In the genomic region with DNA sequence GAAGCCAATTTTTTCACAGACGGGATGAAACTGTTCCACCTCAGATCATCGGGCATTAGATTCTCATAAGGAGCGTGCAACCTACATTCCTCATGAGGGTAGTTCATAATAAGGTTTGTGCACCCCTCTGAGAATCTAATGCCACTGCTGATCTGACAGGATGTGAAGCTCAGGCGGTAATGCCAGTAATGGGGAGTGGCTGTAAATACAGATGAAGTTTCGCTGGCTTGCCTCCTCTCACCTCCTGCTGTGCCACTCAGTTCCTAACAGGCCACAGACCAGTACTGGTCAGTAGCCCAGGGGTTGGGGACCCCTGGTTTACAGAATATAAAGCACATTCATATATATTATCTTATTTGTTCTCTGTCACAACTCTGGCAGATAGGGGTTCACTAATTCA, we compare ENCODE assay signal across 9 cellular contexts. TPM values are rescaled to one million over a fixed set of nuclear protein-coding genes. Genes with fewer than 3 reads are reported as not detected.
A peak's percentile ranks its signal among the peaks of the same experiment; 100 is the strongest.
DNase-seq lines count a peak whose midpoint lies in the region; ATAC-seq, FAIRE-seq and TF ChIP-seq lines count a peak whose summit lies in the region.
"Had no signal": no experiment of that assay in that cellular context is flagged by ENCODE, and none has a peak within 500 bp of the region (broad histone marks: within the 10 kb centered on the region; RNA-seq: fewer than 3 reads in every experiment).

No MANE protein-coding gene starts in this region.

- DNase-seq in CD4-positive, CD25-positive, alpha-beta regulatory T cell, result peak in 2 of 3 donors; percentile 13 to 61
- DNase-seq in GM23338 (ENCODE audit: low spot score) (no peak), astrocyte (ENCODE audit: low read depth) (no peak), DMS114 treated with DMSO at 0.1 percent for 48 hours (lab: John Stamatoyannopoulos, UW; ENCODE audit: unreplicated experiment) (no peak), NOMO-1 (lab: John Stamatoyannopoulos, UW; ENCODE audit: unreplicated experiment in 2 of 2) (no peak)
- no peak for DNase-seq in natural killer cell treated with Interleukin-12 subunit alpha and Interleukin-12 subunit beta and Interleukin-15 and Interleukin-18, amount 100 ng/mL, for 72 hours (ENCODE audit: low spot score)
- DNase-seq in effector CD4-positive, alpha-beta T cell, result no peak
- DNase-seq in stimulated activated naive CD8-positive, alpha-beta T cell treated with anti-CD3 and anti-CD28 coated beads, Interleukin-15, Interleukin-2, amounts not matched to agents 100 U/mL and 50 U/mL, for 24 hours, result no peak

- H3K79me2 ChIP-seq in GM23338 (replicated peaks; ENCODE audit: insufficient read depth) (peaks cover 26% of the 10 kb centered on the region), astrocyte (ENCODE audit: insufficient read depth, low read length) (peaks cover 32% of the 10 kb centered on the region)

- peak overlapping the region; percentile 73 for H3K27ac ChIP-seq in CD4-positive, CD25-positive, alpha-beta regulatory T cell (ENCODE audit: insufficient read depth, low read length, poor library complexity, severe bottlenecking)
- H3K27ac ChIP-seq in GM23338 (ENCODE audit: low read depth), result peak overlapping the region; percentile 75
- no peak overlapping the region for H3K27ac ChIP-seq in astrocyte (ENCODE audit: low read depth, low read length)

- peak overlapping the region; percentile 92 to 99 (median 96) for H3K27ac Mint-ChIP-seq in CD4-positive, CD25-positive, alpha-beta regulatory T cell
- H3K27ac Mint-ChIP-seq in GM23338 (no peak overlapping the region), astrocyte (ENCODE audit: unreplicated experiment) (no peak overlapping the region)
- peak overlapping the region; percentile 62 to 81 for H3K27ac Mint-ChIP-seq in natural killer cell treated with Interleukin-12 subunit alpha and Interleukin-12 subunit beta and Interleukin-15 and Interleukin-18, amount 100 ng/mL, for 72 hours

- peaks cover 14 to 54% (median 26%) of the 10 kb centered on the region in 4 donors for H3K4me1 Mint-ChIP-seq in CD4-positive, CD25-positive, alpha-beta regulatory T cell
- H3K4me1 Mint-ChIP-seq in GM23338, result peaks cover 24% of the 10 kb centered on the region
- H3K4me1 Mint-ChIP-seq in astrocyte (ENCODE audit: low read depth, unreplicated experiment), result peaks cover 22% of the 10 kb centered on the region
- peaks cover 26 to 34% of the 10 kb centered on the region in 2 donors for H3K4me1 Mint-ChIP-seq in natural killer cell treated with Interleukin-12 subunit alpha and Interleukin-12 subunit beta and Interleukin-15 and Interleukin-18, amount 100 ng/mL, for 72 hours (ENCODE audit: low read depth in 2 of 2)

- no peak for FAIRE-seq in astrocyte (lab: Jason Lieb, UNC)

- no peaks in the 10 kb centered on the region for H3K36me3 ChIP-seq in CD4-positive, CD25-positive, alpha-beta regulatory T cell (ENCODE audit: control insufficient read depth, insufficient read depth, low read length)
- H3K36me3 ChIP-seq in GM23338 (ENCODE audit: insufficient read depth) (no peaks in the 10 kb centered on the region), astrocyte (ENCODE audit: insufficient read depth, low read length) (no peaks in the 10 kb centered on the region)

- peak overlapping the region; percentile 62 for H3K4me3 ChIP-seq in CD4-positive, CD25-positive, alpha-beta regulatory T cell (ENCODE audit: low read depth, low read length)
- H3K4me3 ChIP-seq in GM23338 (no peak overlapping the region), astrocyte (ENCODE audit: insufficient read depth, low read depth, low read length) (no peak overlapping the region)

- peaks cover 7% of the 10 kb centered on the region; the same call in 1 of the 2 replicates for H3F3A ChIP-seq in GM23338 (replicated peaks; ENCODE audit: low read depth)

- no peaks in the 10 kb centered on the region for H3K27me3 Mint-ChIP-seq in CD4-positive, CD25-positive, alpha-beta regulatory T cell
- peaks cover 4% of the 10 kb centered on the region for H3K27me3 Mint-ChIP-seq in GM23338 (ENCODE audit: insufficient read depth, low read depth, poor library complexity)
- H3K27me3 Mint-ChIP-seq in astrocyte (ENCODE audit: low read depth, unreplicated experiment), result no peaks in the 10 kb centered on the region
- H3K27me3 Mint-ChIP-seq in natural killer cell treated with Interleukin-12 subunit alpha and Interleukin-12 subunit beta and Interleukin-15 and Interleukin-18, amount 100 ng/mL, for 72 hours, result no peaks in the 10 kb centered on the region
- H3K27me3 Mint-ChIP-seq: activated naive CD8-positive, alpha-beta T cell treated with anti-CD3 and anti-CD28 coated beads, Interleukin-2, amount 50 U/mL, for 24 hours had no signal

- H3K9me3 Mint-ChIP-seq in CD4-positive, CD25-positive, alpha-beta regulatory T cell, result no peaks in the 10 kb centered on the region
- H3K9me3 Mint-ChIP-seq in GM23338, result peaks cover 25% of the 10 kb centered on the region
- no peaks in the 10 kb centered on the region for H3K9me3 Mint-ChIP-seq in astrocyte (ENCODE audit: unreplicated experiment)
- no peaks in the 10 kb centered on the region for H3K9me3 Mint-ChIP-seq in natural killer cell treated with Interleukin-12 subunit alpha and Interleukin-12 subunit beta and Interleukin-15 and Interleukin-18, amount 100 ng/mL, for 72 hours
- H3K9me3 Mint-ChIP-seq: activated naive CD8-positive, alpha-beta T cell treated with anti-CD3 and anti-CD28 coated beads, Interleukin-2, amount 50 U/mL, for 24 hours had no signal

- no peak overlapping the region for H3K9ac ChIP-seq in astrocyte (ENCODE audit: low read length)

- 0 out of 2 replicates have a peak, but pooled peaks cover 5% of the 10 kb centered on the region for H4K20me1 ChIP-seq in GM23338 (replicated peaks; ENCODE audit: insufficient read depth)
- H4K20me1 ChIP-seq in astrocyte (ENCODE audit: insufficient read depth, low read length), result peaks cover 22% of the 10 kb centered on the region

- H3K9me2 ChIP-seq in GM23338 (ENCODE audit: insufficient read depth), result no peaks in the 10 kb centered on the region

- H3K4me2 ChIP-seq in GM23338 (no peak overlapping the region), astrocyte (ENCODE audit: low read length) (no peak overlapping the region)

- H3K4me1 ChIP-seq in CD4-positive, CD25-positive, alpha-beta regulatory T cell (ENCODE audit: control insufficient read depth, insufficient read depth, low read length, poor library complexity, severe bottlenecking), result peaks cover 41% of the 10 kb centered on the region
- H3K4me1 ChIP-seq in GM23338 (ENCODE audit: insufficient read depth), result peaks cover 26% of the 10 kb centered on the region
- peaks cover 38% of the 10 kb centered on the region for H3K4me1 ChIP-seq in astrocyte (ENCODE audit: insufficient read depth, low read length)

- no peaks in the 10 kb centered on the region for H3K9me3 ChIP-seq in CD4-positive, CD25-positive, alpha-beta regulatory T cell (ENCODE audit: control insufficient read depth in 2 of 2, low read length in 2 of 2)
- H3K9me3 ChIP-seq in astrocyte (ENCODE audit: insufficient read depth, low read depth, low read length), result no peaks in the 10 kb centered on the region

- H3K36me3 Mint-ChIP-seq in CD4-positive, CD25-positive, alpha-beta regulatory T cell, result no peaks in the 10 kb centered on the region
- peaks cover 24% of the 10 kb centered on the region for H3K36me3 Mint-ChIP-seq in GM23338 (ENCODE audit: low read depth)
- H3K36me3 Mint-ChIP-seq in astrocyte (ENCODE audit: low read depth, unreplicated experiment), result no peaks in the 10 kb centered on the region
- H3K36me3 Mint-ChIP-seq in natural killer cell treated with Interleukin-12 subunit alpha and Interleukin-12 subunit beta and Interleukin-15 and Interleukin-18, amount 100 ng/mL, for 72 hours, result no peaks in the 10 kb centered on the region

- H3K27me3 ChIP-seq in CD4-positive, CD25-positive, alpha-beta regulatory T cell (ENCODE audit: control insufficient read depth, insufficient read depth, low read length), result no peaks in the 10 kb centered on the region
- H3K27me3 ChIP-seq in GM23338 (ENCODE audit: insufficient read depth) (no peaks in the 10 kb centered on the region), astrocyte (ENCODE audit: insufficient read depth, low read length) (no peaks in the 10 kb centered on the region)

- H2AFZ ChIP-seq in GM23338 (no peak overlapping the region), astrocyte (ENCODE audit: low read depth, low read length) (no peak overlapping the region)

- no peak for TF ChIP-seq CTCF in GM23338 (conservative IDR thresholded peaks at IDR 0.05; ENCODE audit: low read depth in 2 of 2)
- no peak for TF ChIP-seq CTCF in astrocyte (IDR thresholded peaks at IDR 0.05; ENCODE audit: insufficient read depth, low read depth, low read length)

- peak in 1 of 2 donors; percentile 12 for ATAC-seq in CD4-positive, CD25-positive, alpha-beta regulatory T cell (ENCODE audit: low read depth in 2 of 2)
- no peak for ATAC-seq in GM23338
- ATAC-seq in natural killer cell treated with Interleukin-12 subunit alpha and Interleukin-12 subunit beta and Interleukin-15 and Interleukin-18, amount 100 ng/mL, for 72 hours, result no peak
- ATAC-seq in stimulated activated naive CD8-positive, alpha-beta T cell treated with anti-CD3 and anti-CD28 coated beads, Interleukin-15, Interleukin-2, amounts not matched to agents 100 U/mL and 50 U/mL, for 24 hours, result no peak

- H3K4me3 Mint-ChIP-seq in CD4-positive, CD25-positive, alpha-beta regulatory T cell, result peak overlapping the region; percentile 88 to 98 (median 95)
- H3K4me3 Mint-ChIP-seq in GM23338 (no peak overlapping the region), astrocyte (ENCODE audit: unreplicated experiment) (peak overlapping the region; percentile 77)
- H3K4me3 Mint-ChIP-seq in natural killer cell treated with Interleukin-12 subunit alpha and Interleukin-12 subunit beta and Interleukin-15 and Interleukin-18, amount 100 ng/mL, for 72 hours, result no peak overlapping the region

TF ChIP-seq in GM23338, 12 proteins besides CTCF, POLR2A, EP300 and RAD21 (continues in another document):
- TF ChIP-seq JUNB (IDR thresholded peaks at IDR 0.05; ENCODE audit: unreplicated experiment), result no peak
- TF ChIP-seq POLR2AphosphoS5 (IDR thresholded peaks at IDR 0.05; ENCODE audit: low read depth), result no peak
- no peak for TF ChIP-seq STAT1 (IDR thresholded peaks at IDR 0.05; ENCODE audit: unreplicated experiment)

RNA-seq across cellular contexts. Expression of a gene that starts 2.1 kb away (rescaled TPM):
- 46.3 TPM for total RNA-seq in CD4-positive, CD25-positive, alpha-beta regulatory T cell
- 10 to 100 TPM in 1 of 4 donors, 1 to 10 TPM in 3; 7.1 to 12.9 (median 8.2) TPM for polyA plus RNA-seq in CD4-positive, CD25-positive, alpha-beta regulatory T cell
- total RNA-seq in GM23338 (2014; rRNA removed; shearing (Covaris generic)), result 21.8 and 31.5 TPM in 2 replicates
- polyA plus RNA-seq in GM23338 (2016; fragmentation: Nextera tagmentation; extraction: Ambion mirVana), result 8.3 and 10.2 TPM in 2 replicates
- 27.2 and 28.4 TPM in 2 replicates for total RNA-seq in astrocyte
- total RNA-seq in natural killer cell treated with Interleukin-12 subunit alpha and Interleukin-12 subunit beta and Interleukin-15 and Interleukin-18, amount 100 ng/mL, for 72 hours, result 10 to 100 TPM; 34.4 to 71.4 TPM

Comparison
In these comparisons a context has a peak if more than half of its experiments do, and no peak if none do; other contexts are left out.
1. DNase-seq: peak in CD4-positive, CD25-positive, alpha-beta regulatory T cell (2 of 3); none in GM23338 (single experiment), astrocyte (single experiment), natural killer cell treated with Interleukin-12 subunit alpha and Interleukin-12 subunit beta and Interleukin-15 and Interleukin-18, amount 100 ng/mL, for 72 hours (single experiment), DMS114 treated with DMSO at 0.1 percent for 48 hours (single experiment), effector CD4-positive, alpha-beta T cell (single experiment), stimulated activated naive CD8-positive, alpha-beta T cell treated with anti-CD3 and anti-CD28 coated beads, Interleukin-15, Interleukin-2, amounts not matched to agents 100 U/mL and 50 U/mL, for 24 hours (single experiment) and NOMO-1 (0 of 2).
2. H3K27ac Mint-ChIP-seq: peak in CD4-positive, CD25-positive, alpha-beta regulatory T cell (3 of 3) and natural killer cell treated with Interleukin-12 subunit alpha and Interleukin-12 subunit beta and Interleukin-15 and Interleukin-18, amount 100 ng/mL, for 72 hours (2 of 2); none in GM23338 (single experiment) and astrocyte (single experiment).
3. H3K4me3 Mint-ChIP-seq: peak in CD4-positive, CD25-positive, alpha-beta regulatory T cell (4 of 4) and astrocyte (single experiment); none in GM23338 (single experiment) and natural killer cell treated with Interleukin-12 subunit alpha and Interleukin-12 subunit beta and Interleukin-15 and Interleukin-18, amount 100 ng/mL, for 72 hours (single experiment).